In the genomic region with DNA sequence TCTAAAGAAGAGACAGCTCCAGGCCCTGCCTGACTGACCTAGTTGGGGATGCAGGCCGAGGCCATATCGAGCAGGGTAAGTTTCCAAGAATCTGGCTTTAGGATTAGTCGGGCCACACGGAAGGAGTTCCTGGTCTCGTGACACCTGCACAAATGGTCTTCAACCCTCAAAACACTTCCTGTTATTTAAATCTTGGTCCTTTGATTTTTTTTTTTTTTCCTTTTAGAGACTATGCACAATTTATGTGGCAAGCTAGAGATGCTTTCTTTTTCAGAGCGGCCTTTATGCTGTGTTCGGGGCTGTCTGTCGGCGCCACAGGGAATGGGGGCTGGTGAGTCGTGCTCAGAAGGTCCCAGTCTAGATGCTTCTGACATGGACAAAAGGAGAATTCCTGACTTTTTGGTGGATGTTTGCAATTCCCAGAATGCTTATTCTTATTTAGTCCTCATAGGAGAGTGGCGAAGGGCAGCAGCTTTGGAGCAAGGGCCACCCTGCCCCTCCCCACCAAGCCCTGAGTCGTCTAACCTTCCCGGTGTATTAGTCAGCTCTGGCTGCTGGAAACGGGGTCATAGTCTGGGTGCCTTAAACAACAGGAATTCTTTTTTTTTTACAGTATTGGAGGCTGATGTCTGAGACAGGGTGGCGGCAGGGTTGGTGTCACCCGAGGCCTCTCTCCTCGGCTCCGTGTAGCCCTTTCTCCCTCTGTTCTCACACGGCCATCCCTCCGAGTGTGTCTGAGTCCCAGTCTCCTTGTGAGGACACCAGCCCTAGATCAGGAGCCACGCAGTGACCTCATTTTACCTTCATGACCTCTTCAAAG, we compare ENCODE assay signal across 1 cellular context.
TF ChIP-seq lines count a peak whose summit lies in the region.

No MANE protein-coding gene starts in this region.

TF ChIP-seq in HepG2, 621 proteins besides CTCF, POLR2A, EP300 and RAD21 (continued from another document and continues in another):
- TF ChIP-seq, protein P1, sequence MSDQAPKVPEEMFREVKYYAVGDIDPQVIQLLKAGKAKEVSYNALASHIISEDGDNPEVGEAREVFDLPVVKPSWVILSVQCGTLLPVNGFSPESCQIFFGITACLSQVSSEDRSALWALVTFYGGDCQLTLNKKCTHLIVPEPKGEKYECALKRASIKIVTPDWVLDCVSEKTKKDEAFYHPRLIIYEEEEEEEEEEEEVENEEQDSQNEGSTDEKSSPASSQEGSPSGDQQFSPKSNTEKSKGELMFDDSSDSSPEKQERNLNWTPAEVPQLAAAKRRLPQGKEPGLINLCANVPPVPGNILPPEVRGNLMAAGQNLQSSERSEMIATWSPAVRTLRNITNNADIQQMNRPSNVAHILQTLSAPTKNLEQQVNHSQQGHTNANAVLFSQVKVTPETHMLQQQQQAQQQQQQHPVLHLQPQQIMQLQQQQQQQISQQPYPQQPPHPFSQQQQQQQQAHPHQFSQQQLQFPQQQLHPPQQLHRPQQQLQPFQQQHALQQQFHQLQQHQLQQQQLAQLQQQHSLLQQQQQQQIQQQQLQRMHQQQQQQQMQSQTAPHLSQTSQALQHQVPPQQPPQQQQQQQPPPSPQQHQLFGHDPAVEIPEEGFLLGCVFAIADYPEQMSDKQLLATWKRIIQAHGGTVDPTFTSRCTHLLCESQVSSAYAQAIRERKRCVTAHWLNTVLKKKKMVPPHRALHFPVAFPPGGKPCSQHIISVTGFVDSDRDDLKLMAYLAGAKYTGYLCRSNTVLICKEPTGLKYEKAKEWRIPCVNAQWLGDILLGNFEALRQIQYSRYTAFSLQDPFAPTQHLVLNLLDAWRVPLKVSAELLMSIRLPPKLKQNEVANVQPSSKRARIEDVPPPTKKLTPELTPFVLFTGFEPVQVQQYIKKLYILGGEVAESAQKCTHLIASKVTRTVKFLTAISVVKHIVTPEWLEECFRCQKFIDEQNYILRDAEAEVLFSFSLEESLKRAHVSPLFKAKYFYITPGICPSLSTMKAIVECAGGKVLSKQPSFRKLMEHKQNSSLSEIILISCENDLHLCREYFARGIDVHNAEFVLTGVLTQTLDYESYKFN (CRISPR knock-in tag; conservative IDR thresholded peaks at IDR 0.05): no peak; the same call in 1 of the 2 replicates
- TF ChIP-seq DPF2 (CRISPR knock-in tag; IDR thresholded peaks at IDR 0.05; ENCODE audit: borderline replicate concordance, low read depth): no peak
- 0 out of 2 replicates have a peak, but pooled peaks have one; percentile 43 for TF ChIP-seq ZNF232 (CRISPR knock-in tag; IDR thresholded peaks at IDR 0.05; ENCODE audit: borderline replicate concordance)
- TF ChIP-seq ZNF749 (CRISPR knock-in tag; IDR thresholded peaks at IDR 0.05; ENCODE audit: borderline replicate concordance): no peak
- TF ChIP-seq MXD4 (CRISPR knock-in tag; IDR thresholded peaks at IDR 0.05): no peak
- no peak for TF ChIP-seq ZNF777 (CRISPR knock-in tag; IDR thresholded peaks at IDR 0.05)
- no peak for TF ChIP-seq HOXA3 (CRISPR knock-in tag; IDR thresholded peaks at IDR 0.05)
- TF ChIP-seq, protein P2, sequence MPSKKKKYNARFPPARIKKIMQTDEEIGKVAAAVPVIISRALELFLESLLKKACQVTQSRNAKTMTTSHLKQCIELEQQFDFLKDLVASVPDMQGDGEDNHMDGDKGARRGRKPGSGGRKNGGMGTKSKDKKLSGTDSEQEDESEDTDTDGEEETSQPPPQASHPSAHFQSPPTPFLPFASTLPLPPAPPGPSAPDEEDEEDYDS (CRISPR knock-in tag; IDR thresholded peaks at IDR 0.05): 0 out of 2 replicates have a peak, but pooled peaks have one; percentile 25
- no peak for TF ChIP-seq PLRG1 (conservative IDR thresholded peaks at IDR 0.05)
- TF ChIP-seq, protein P3, sequence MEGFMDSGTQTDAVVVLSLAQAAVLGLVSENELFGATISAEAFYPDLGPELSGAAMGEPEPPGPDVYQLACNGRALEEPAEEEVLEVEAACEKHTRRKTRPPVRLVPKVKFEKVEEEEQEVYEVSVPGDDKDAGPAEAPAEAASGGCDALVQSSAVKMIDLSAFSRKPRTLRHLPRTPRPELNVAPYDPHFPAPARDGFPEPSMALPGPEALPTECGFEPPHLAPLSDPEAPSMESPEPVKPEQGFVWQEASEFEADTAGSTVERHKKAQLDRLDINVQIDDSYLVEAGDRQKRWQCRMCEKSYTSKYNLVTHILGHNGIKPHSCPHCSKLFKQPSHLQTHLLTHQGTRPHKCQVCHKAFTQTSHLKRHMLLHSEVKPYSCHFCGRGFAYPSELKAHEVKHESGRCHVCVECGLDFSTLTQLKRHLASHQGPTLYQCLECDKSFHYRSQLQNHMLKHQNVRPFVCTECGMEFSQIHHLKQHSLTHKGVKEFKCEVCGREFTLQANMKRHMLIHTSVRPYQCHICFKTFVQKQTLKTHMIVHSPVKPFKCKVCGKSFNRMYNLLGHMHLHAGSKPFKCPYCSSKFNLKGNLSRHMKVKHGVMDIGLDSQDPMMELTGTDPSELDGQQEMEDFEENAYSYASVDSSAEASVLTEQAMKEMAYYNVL (CRISPR knock-in tag; IDR thresholded peaks at IDR 0.05; ENCODE audit: borderline replicate concordance): peak; percentile 37; the same call in 1 of the 2 replicates
- TF ChIP-seq NRL (CRISPR knock-in tag; IDR thresholded peaks at IDR 0.05; ENCODE audit: borderline replicate concordance): no peak
- peak; percentile 31; the same call in 1 of the 2 replicates for TF ChIP-seq ZMYM4 (CRISPR knock-in tag; IDR thresholded peaks at IDR 0.05)
- no peak for TF ChIP-seq ZKSCAN8 (CRISPR knock-in tag; IDR thresholded peaks at IDR 0.05; ENCODE audit: borderline replicate concordance)
- TF ChIP-seq SMARCC2 (IDR thresholded peaks at IDR 0.05): no peak
- TF ChIP-seq, protein P4, sequence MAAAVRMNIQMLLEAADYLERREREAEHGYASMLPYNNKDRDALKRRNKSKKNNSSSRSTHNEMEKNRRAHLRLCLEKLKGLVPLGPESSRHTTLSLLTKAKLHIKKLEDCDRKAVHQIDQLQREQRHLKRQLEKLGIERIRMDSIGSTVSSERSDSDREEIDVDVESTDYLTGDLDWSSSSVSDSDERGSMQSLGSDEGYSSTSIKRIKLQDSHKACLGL (CRISPR knock-in tag; IDR thresholded peaks at IDR 0.05): no peak
- TF ChIP-seq, protein P5, sequence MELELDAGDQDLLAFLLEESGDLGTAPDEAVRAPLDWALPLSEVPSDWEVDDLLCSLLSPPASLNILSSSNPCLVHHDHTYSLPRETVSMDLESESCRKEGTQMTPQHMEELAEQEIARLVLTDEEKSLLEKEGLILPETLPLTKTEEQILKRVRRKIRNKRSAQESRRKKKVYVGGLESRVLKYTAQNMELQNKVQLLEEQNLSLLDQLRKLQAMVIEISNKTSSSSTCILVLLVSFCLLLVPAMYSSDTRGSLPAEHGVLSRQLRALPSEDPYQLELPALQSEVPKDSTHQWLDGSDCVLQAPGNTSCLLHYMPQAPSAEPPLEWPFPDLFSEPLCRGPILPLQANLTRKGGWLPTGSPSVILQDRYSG (CRISPR knock-in tag; IDR thresholded peaks at IDR 0.05): no peak
- TF ChIP-seq YEATS2 (CRISPR knock-in tag; IDR thresholded peaks at IDR 0.05; ENCODE audit: borderline replicate concordance): no peak
- TF ChIP-seq PHB2 (IDR thresholded peaks at IDR 0.05; ENCODE audit: partially characterized antibody): no peak
- no peak for TF ChIP-seq HIVEP1 (CRISPR knock-in tag; IDR thresholded peaks at IDR 0.05)
- TF ChIP-seq, protein P6, sequence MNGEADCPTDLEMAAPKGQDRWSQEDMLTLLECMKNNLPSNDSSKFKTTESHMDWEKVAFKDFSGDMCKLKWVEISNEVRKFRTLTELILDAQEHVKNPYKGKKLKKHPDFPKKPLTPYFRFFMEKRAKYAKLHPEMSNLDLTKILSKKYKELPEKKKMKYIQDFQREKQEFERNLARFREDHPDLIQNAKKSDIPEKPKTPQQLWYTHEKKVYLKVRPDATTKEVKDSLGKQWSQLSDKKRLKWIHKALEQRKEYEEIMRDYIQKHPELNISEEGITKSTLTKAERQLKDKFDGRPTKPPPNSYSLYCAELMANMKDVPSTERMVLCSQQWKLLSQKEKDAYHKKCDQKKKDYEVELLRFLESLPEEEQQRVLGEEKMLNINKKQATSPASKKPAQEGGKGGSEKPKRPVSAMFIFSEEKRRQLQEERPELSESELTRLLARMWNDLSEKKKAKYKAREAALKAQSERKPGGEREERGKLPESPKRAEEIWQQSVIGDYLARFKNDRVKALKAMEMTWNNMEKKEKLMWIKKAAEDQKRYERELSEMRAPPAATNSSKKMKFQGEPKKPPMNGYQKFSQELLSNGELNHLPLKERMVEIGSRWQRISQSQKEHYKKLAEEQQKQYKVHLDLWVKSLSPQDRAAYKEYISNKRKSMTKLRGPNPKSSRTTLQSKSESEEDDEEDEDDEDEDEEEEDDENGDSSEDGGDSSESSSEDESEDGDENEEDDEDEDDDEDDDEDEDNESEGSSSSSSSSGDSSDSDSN (CRISPR knock-in tag; IDR thresholded peaks at IDR 0.05): 0 out of 2 replicates have a peak, but pooled peaks have one; percentile 1
- TF ChIP-seq, protein P7, sequence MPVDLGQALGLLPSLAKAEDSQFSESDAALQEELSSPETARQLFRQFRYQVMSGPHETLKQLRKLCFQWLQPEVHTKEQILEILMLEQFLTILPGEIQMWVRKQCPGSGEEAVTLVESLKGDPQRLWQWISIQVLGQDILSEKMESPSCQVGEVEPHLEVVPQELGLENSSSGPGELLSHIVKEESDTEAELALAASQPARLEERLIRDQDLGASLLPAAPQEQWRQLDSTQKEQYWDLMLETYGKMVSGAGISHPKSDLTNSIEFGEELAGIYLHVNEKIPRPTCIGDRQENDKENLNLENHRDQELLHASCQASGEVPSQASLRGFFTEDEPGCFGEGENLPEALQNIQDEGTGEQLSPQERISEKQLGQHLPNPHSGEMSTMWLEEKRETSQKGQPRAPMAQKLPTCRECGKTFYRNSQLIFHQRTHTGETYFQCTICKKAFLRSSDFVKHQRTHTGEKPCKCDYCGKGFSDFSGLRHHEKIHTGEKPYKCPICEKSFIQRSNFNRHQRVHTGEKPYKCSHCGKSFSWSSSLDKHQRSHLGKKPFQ (CRISPR knock-in tag; IDR thresholded peaks at IDR 0.05; ENCODE audit: insufficient replicate concordance): no peak
- TF ChIP-seq, protein P8, sequence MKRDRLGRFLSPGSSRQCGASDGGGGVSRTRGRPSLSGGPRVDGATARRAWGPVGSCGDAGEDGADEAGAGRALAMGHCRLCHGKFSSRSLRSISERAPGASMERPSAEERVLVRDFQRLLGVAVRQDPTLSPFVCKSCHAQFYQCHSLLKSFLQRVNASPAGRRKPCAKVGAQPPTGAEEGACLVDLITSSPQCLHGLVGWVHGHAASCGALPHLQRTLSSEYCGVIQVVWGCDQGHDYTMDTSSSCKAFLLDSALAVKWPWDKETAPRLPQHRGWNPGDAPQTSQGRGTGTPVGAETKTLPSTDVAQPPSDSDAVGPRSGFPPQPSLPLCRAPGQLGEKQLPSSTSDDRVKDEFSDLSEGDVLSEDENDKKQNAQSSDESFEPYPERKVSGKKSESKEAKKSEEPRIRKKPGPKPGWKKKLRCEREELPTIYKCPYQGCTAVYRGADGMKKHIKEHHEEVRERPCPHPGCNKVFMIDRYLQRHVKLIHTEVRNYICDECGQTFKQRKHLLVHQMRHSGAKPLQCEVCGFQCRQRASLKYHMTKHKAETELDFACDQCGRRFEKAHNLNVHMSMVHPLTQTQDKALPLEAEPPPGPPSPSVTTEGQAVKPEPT (CRISPR knock-in tag; IDR thresholded peaks at IDR 0.05; ENCODE audit: low read depth): no peak
- TF ChIP-seq ZNF20 (CRISPR knock-in tag; IDR thresholded peaks at IDR 0.05): no peak
- TF ChIP-seq, protein P9, sequence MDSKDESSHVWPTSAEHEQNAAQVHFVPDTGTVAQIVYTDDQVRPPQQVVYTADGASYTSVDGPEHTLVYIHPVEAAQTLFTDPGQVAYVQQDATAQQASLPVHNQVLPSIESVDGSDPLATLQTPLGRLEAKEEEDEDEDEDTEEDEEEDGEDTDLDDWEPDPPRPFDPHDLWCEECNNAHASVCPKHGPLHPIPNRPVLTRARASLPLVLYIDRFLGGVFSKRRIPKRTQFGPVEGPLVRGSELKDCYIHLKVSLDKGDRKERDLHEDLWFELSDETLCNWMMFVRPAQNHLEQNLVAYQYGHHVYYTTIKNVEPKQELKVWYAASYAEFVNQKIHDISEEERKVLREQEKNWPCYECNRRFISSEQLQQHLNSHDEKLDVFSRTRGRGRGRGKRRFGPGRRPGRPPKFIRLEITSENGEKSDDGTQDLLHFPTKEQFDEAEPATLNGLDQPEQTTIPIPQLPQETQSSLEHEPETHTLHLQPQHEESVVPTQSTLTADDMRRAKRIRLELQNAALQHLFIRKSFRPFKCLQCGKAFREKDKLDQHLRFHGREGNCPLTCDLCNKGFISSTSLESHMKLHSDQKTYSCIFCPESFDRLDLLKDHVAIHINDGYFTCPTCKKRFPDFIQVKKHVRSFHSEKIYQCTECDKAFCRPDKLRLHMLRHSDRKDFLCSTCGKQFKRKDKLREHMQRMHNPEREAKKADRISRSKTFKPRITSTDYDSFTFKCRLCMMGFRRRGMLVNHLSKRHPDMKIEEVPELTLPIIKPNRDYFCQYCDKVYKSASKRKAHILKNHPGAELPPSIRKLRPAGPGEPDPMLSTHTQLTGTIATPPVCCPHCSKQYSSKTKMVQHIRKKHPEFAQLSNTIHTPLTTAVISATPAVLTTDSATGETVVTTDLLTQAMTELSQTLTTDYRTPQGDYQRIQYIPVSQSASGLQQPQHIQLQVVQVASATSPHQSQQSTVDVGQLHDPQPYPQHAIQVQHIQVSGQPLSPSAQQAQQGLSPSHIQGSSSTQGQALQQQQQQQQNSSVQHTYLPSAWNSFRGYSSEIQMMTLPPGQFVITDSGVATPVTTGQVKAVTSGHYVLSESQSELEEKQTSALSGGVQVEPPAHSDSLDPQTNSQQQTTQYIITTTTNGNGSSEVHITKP (CRISPR knock-in tag; IDR thresholded peaks at IDR 0.05; ENCODE audit: low read depth): no peak
- TF ChIP-seq ZNF263 (CRISPR knock-in tag; IDR thresholded peaks at IDR 0.05): no peak; the same call in 1 of the 2 replicates
- TF ChIP-seq, protein P10, sequence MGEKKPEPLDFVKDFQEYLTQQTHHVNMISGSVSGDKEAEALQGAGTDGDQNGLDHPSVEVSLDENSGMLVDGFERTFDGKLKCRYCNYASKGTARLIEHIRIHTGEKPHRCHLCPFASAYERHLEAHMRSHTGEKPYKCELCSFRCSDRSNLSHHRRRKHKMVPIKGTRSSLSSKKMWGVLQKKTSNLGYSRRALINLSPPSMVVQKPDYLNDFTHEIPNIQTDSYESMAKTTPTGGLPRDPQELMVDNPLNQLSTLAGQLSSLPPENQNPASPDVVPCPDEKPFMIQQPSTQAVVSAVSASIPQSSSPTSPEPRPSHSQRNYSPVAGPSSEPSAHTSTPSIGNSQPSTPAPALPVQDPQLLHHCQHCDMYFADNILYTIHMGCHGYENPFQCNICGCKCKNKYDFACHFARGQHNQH (CRISPR knock-in tag; IDR thresholded peaks at IDR 0.05): no peak
- no peak for TF ChIP-seq ZNF614 (CRISPR knock-in tag; IDR thresholded peaks at IDR 0.05; ENCODE audit: borderline replicate concordance)
